In genomic region chr3:114626751-114627150, GRCh38 we compare ENCODE assay signal across 1 cellular context.
TF ChIP-seq lines count a peak whose summit lies in the region.

No MANE protein-coding gene starts in this region.

TF ChIP-seq in HCT116, 20 proteins besides CTCF, POLR2A, EP300 and RAD21 (continued from another document):
- no peak for TF ChIP-seq MAX (IDR thresholded peaks at IDR 0.05)
- no peak for TF ChIP-seq SIN3A (IDR thresholded peaks at IDR 0.05; ENCODE audit: low read depth)
- TF ChIP-seq EGR1 (IDR thresholded peaks at IDR 0.05; ENCODE audit: low read depth): no peak
